15 cellular contexts compared by ENCODE assay signal in the genomic region with DNA sequence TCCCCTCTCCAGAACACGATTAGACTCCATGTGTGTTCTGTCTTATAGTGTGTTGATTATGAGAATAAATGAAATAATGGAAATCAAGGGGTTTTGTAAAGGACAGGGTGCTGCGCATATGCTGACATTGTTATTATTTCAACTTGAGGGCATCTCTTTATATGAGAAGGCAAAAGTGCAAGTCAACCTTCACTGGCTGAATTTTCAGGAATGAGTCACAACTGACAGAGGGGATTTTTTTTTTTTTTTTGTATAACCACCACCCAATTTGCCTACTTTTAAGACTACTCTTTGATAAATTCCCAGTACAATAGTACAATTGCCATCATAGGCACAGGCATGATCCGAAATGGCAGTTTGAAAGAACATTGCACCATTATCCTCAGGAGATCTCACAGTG.
DNase-seq lines count a peak whose midpoint lies in the region; ATAC-seq lines count a peak whose summit lies in the region.
"Had no signal": no experiment of that assay in that cellular context is flagged by ENCODE, and none has a peak within 500 bp of the region (broad histone marks: within the 10 kb centered on the region; RNA-seq: fewer than 3 reads in every experiment).

No MANE protein-coding gene starts in this region.

- ATAC-seq in GM18867 (IDR thresholded peaks at IDR 0.05; ENCODE audit: unreplicated experiment): peak; percentile 48
- peak; percentile 48 for ATAC-seq in GM21529 (IDR thresholded peaks at IDR 0.05; ENCODE audit: unreplicated experiment)
- ATAC-seq in HG03039 (IDR thresholded peaks at IDR 0.05; ENCODE audit: unreplicated experiment): peak; percentile 51
- ATAC-seq in GM18517 (IDR thresholded peaks at IDR 0.05; ENCODE audit: unreplicated experiment): no peak
- ATAC-seq: A549, GM23338, K562 had no signal

- no peak for DNase-seq in GM03348 (ENCODE audit: low spot score)
- DNase-seq in NAMALWA (ENCODE audit: low spot score): no peak
- DNase-seq in KG1 (lab: John Stamatoyannopoulos, UW): no peak
- DNase-seq: Caco-2; CD8-positive, alpha-beta memory T cell; GF-D8; H7; Kasumi-1 had no signal
